ENCODE assay signal across 23 cellular contexts in genomic region chr4:38463268-38463958, GRCh38.
DNase-seq lines count a peak whose midpoint lies in the region; ATAC-seq and TF ChIP-seq lines count a peak whose summit lies in the region.
"Had no signal": no experiment of that assay in that cellular context is flagged by ENCODE, and none has a peak within 500 bp of the region (broad histone marks: within the 10 kb centered on the region; RNA-seq: fewer than 3 reads in every experiment).

No MANE protein-coding gene starts in this region.

- ATAC-seq in GM19395 (IDR thresholded peaks at IDR 0.05; ENCODE audit: unreplicated experiment): no peak
- ATAC-seq: A549 had no signal

- H3K27me3 ChIP-seq in trophoblast cell (ENCODE audit: insufficient read depth, low read length) (no peaks in the 10 kb centered on the region), smooth muscle cell (ENCODE audit: low read depth) (no peaks in the 10 kb centered on the region)
- H3K27me3 ChIP-seq: BE2C; BLaER1 treated with 17β-estradiol and CSF1 and Interleukin-3, amounts not matched to agents 10 nM and 100 nM had no signal

- no CpG with 5 or more reads among the region's 6 CpGs for WGBS in trophoblast cell (ENCODE audit: extremely low coverage, insufficient coverage, insufficient read length)
- 81% methylated on average over 6 of the region's 6 CpGs for WGBS in smooth muscle cell (ENCODE audit: low lambda C conversion rate)

- H2BK12ac ChIP-seq in trophoblast cell (ENCODE audit: low read length): no peak overlapping the region

- TF ChIP-seq CTCF in VCaP (conservative IDR thresholded peaks at IDR 0.05) (no peak), epithelial cell of esophagus (IDR thresholded peaks at IDR 0.05; ENCODE audit: insufficient read depth, low read depth, low read length, missing control alignments) (no peak), smooth muscle cell (IDR thresholded peaks at IDR 0.05; ENCODE audit: borderline replicate concordance, insufficient read depth, poor library complexity, severe bottlenecking) (no peak)

- H3K4me3 ChIP-seq in epithelial cell of esophagus (ENCODE audit: low read length) (no peak overlapping the region), trophoblast cell (ENCODE audit: low read depth, low read length) (no peak overlapping the region), smooth muscle cell (no peak overlapping the region)
- H3K4me3 ChIP-seq: A549; BLaER1 treated with 17β-estradiol and CSF1 and Interleukin-3, amounts not matched to agents 10 nM and 100 nM; HAP-1 had no signal

- no peak overlapping the region for H2AK5ac ChIP-seq in trophoblast cell (ENCODE audit: low read length)

- H4K20me1 ChIP-seq in smooth muscle cell (ENCODE audit: low read depth): no peaks in the 10 kb centered on the region
- H4K20me1 ChIP-seq: BLaER1 treated with 17β-estradiol and CSF1 and Interleukin-3, amounts not matched to agents 10 nM and 100 nM had no signal

- no peak overlapping the region for H3K9ac ChIP-seq in trophoblast cell (ENCODE audit: low read length)
- H3K9ac ChIP-seq in smooth muscle cell (ENCODE audit: low read depth): no peak overlapping the region
- H3K9ac ChIP-seq: BLaER1 treated with 17β-estradiol and CSF1 and Interleukin-3, amounts not matched to agents 10 nM and 100 nM had no signal

- H3F3A ChIP-seq in smooth muscle cell (ENCODE audit: low read depth): no peaks in the 10 kb centered on the region

- H3K27ac ChIP-seq in VCaP (peak overlapping the region; percentile 70), trophoblast cell (ENCODE audit: low read depth, low read length) (no peak overlapping the region), smooth muscle cell (ENCODE audit: low read depth) (no peak overlapping the region)
- H3K27ac ChIP-seq: A549; BLaER1 treated with 17β-estradiol and CSF1 and Interleukin-3, amounts not matched to agents 10 nM and 100 nM had no signal

- H2BK120ac ChIP-seq in trophoblast cell (ENCODE audit: insufficient read depth, low read length, poor library complexity): no peak overlapping the region

- H3K79me1 ChIP-seq in trophoblast cell (ENCODE audit: low read length): no peaks in the 10 kb centered on the region

- H3K4me2 ChIP-seq in trophoblast cell (ENCODE audit: low read length): no peak overlapping the region
- H3K4me2 ChIP-seq in smooth muscle cell: no peak overlapping the region
- H3K4me2 ChIP-seq: A549; BLaER1 treated with 17β-estradiol and CSF1 and Interleukin-3, amounts not matched to agents 10 nM and 100 nM had no signal

- H3K4ac ChIP-seq in trophoblast cell (ENCODE audit: low read depth, low read length): no peak overlapping the region

- no peaks in the 10 kb centered on the region for H3K79me2 ChIP-seq in trophoblast cell (ENCODE audit: control insufficient read depth, insufficient read depth, low read length, poor library complexity)
- H3K79me2 ChIP-seq in smooth muscle cell (ENCODE audit: low read depth): no peaks in the 10 kb centered on the region

- H4K8ac ChIP-seq in trophoblast cell (ENCODE audit: low read depth, low read length): no peak overlapping the region

- no peak overlapping the region for H4K91ac ChIP-seq in trophoblast cell (ENCODE audit: low read depth, low read length)

- H2AFZ ChIP-seq in trophoblast cell (ENCODE audit: insufficient read depth, low read length, poor library complexity) (no peak overlapping the region), smooth muscle cell (ENCODE audit: low read depth) (no peak overlapping the region)

- H3K9me3 ChIP-seq in trophoblast cell (ENCODE audit: insufficient read depth, low read depth, low read length) (peaks cover 3% of the 10 kb centered on the region), smooth muscle cell (replicated peaks; ENCODE audit: low read depth) (no peaks in the 10 kb centered on the region)
- H3K9me3 ChIP-seq: A549, BE2C, HAP-1 had no signal

- H3K18ac ChIP-seq in trophoblast cell (ENCODE audit: low read length): no peak overlapping the region

- no peaks in the 10 kb centered on the region for H3K4me1 ChIP-seq in trophoblast cell (ENCODE audit: control insufficient read depth in 1 of 2, insufficient read depth in 2 of 2, low read length in 2 of 2)
- H3K4me1 ChIP-seq in smooth muscle cell (ENCODE audit: low read depth): no peaks in the 10 kb centered on the region
- H3K4me1 ChIP-seq: A549; BE2C; BLaER1 treated with 17β-estradiol and CSF1 and Interleukin-3, amounts not matched to agents 10 nM and 100 nM; HAP-1 had no signal

- DNase-seq in NCI-H226: peak; percentile 41
- DNase-seq in epithelial cell of esophagus (ENCODE audit: low read depth): peak; percentile 15
- DNase-seq in trophoblast cell: peak; percentile 63 to 89
- DNase-seq in NCI-H2171 (lab: John Stamatoyannopoulos, UW): no peak
- DNase-seq in smooth muscle cell (lab: John Stamatoyannopoulos, UW; ENCODE audit: unreplicated experiment): no peak
- DNase-seq in NCI-H1092 (lab: John Stamatoyannopoulos, UW): no peak
- DNase-seq: 8988T; ACHN; AML-193; BE2C; CD4-positive, alpha-beta T cell; CD8-positive, alpha-beta memory T cell; DMS 273 treated with DMSO at 0.1 percent for 48 hours; DMS79; EL; GDM1; GOT3; HFFc6 had no signal

- no peaks in the 10 kb centered on the region for H3K36me3 ChIP-seq in trophoblast cell (ENCODE audit: control insufficient read depth in 1 of 2, insufficient read depth in 2 of 2, low read length in 2 of 2)
- no peaks in the 10 kb centered on the region for H3K36me3 ChIP-seq in smooth muscle cell (ENCODE audit: low read depth)
- H3K36me3 ChIP-seq: BE2C; BLaER1 treated with 17β-estradiol and CSF1 and Interleukin-3, amounts not matched to agents 10 nM and 100 nM; HAP-1 had no signal

- H4K12ac ChIP-seq in trophoblast cell (ENCODE audit: low read depth, low read length): no peak overlapping the region

- no peak overlapping the region for H2BK5ac ChIP-seq in trophoblast cell (ENCODE audit: low read depth, low read length, poor library complexity)

- H3K14ac ChIP-seq in trophoblast cell (ENCODE audit: low read length): no peak overlapping the region

- no peak overlapping the region for H3K23ac ChIP-seq in trophoblast cell (ENCODE audit: low read length)

Comparison
In these comparisons a context has a peak if more than half of its experiments do, and no peak if none do; other contexts are left out.
1. DNase-seq: peak in NCI-H226 (single experiment), epithelial cell of esophagus (single experiment) and trophoblast cell (2 of 2); none in NCI-H2171 (single experiment), smooth muscle cell (single experiment) and NCI-H1092 (single experiment).